Comparison of ENCODE assay signal across 9 cellular contexts in genomic region chr1:176009951-176010350, GRCh38.
"Had no signal": no experiment of that assay in that cellular context is flagged by ENCODE, and none has a peak within 500 bp of the region (broad histone marks: within the 10 kb centered on the region; RNA-seq: fewer than 3 reads in every experiment).

No MANE protein-coding gene starts in this region.

- ATAC-seq: GM23338, K562 had no signal

- H3K4me3 ChIP-seq: GM23338, K562 had no signal

- H3K27ac Mint-ChIP-seq: GM23338, H9 had no signal

- FAIRE-seq: H1, H54, HTR-8/SVneo, K562 had no signal

- DNase-seq: H9, HCEC 1CT, IMR-90, KG1 had no signal

- H3K4me3 Mint-ChIP-seq: GM23338, H9 had no signal

- H3K4me1 Mint-ChIP-seq: GM23338, H9 had no signal
